15 cellular contexts compared by ENCODE assay signal in genomic region chr6:107066697-107067659, GRCh38. TPM values are rescaled to one million over a fixed set of nuclear protein-coding genes. Genes with fewer than 3 reads are reported as not detected.
DNase-seq lines count a peak whose midpoint lies in the region; ATAC-seq and TF ChIP-seq lines count a peak whose summit lies in the region.
"Had no signal": no experiment of that assay in that cellular context is flagged by ENCODE, and none has a peak within 500 bp of the region (broad histone marks: within the 10 kb centered on the region; RNA-seq: fewer than 3 reads in every experiment).

No MANE protein-coding gene starts in this region.

- no peak for TF ChIP-seq EP300 in stomach (IDR thresholded peaks at IDR 0.05)

- CTCF ChIA-PET in CD8-positive, alpha-beta T cell (lab: Charles Lee), result no interaction called here

- no peaks in the 10 kb centered on the region for H3K9me3 Mint-ChIP-seq in activated naive CD8-positive, alpha-beta T cell treated with anti-CD3 and anti-CD28 coated beads, Interleukin-2, amount 50 U/mL, for 24 hours
- H3K9me3 Mint-ChIP-seq in activated naive CD8-positive, alpha-beta T cell treated with anti-CD3 and anti-CD28 coated beads for 36 hours, result no peaks in the 10 kb centered on the region
- no peaks in the 10 kb centered on the region for H3K9me3 Mint-ChIP-seq in CD8-positive, alpha-beta T cell
- H3K9me3 Mint-ChIP-seq: activated naive CD4-positive, alpha-beta T cell treated with anti-CD3 and anti-CD28 coated beads, Interleukin-2, amount 10 ng/mL, durations not matched to agents 7 days and 5 days had no signal

- WGBS in body of pancreas, 2 donors, result 65 to 77% methylated on average over 6 to 9 of the region's 9 CpGs
- WGBS in stomach, 5 donors, result 41 to 65% (median 52%) methylated on average over 9 of the region's 9 CpGs

- TF ChIP-seq CTCF in body of pancreas (IDR thresholded peaks at IDR 0.05) (no peak), stomach (IDR thresholded peaks at IDR 0.05) (no peak)
- no peak for TF ChIP-seq CTCF in CD8-positive, alpha-beta T cell (IDR thresholded peaks at IDR 0.05)

- peaks cover 38% of the 10 kb centered on the region for H3K4me1 Mint-ChIP-seq in activated naive CD8-positive, alpha-beta T cell treated with anti-CD3 and anti-CD28 coated beads, Interleukin-2, amount 50 U/mL, for 24 hours
- peaks cover 25% of the 10 kb centered on the region for H3K4me1 Mint-ChIP-seq in activated naive CD8-positive, alpha-beta T cell treated with anti-CD3 and anti-CD28 coated beads for 36 hours
- H3K4me1 Mint-ChIP-seq in CD8-positive, alpha-beta T cell (ENCODE audit: low read depth), result peaks cover 10% of the 10 kb centered on the region

- intact Hi-C loops in body of pancreas (cut with DNase I) (no loop called here), stomach (cut with DNase I; ENCODE audit: low total_unique reads) (no loop called here), sciatic nerve (cut with DNase I) (no loop called here)
- intact Hi-C loops in CD8-positive, alpha-beta T cell (cut with DNase I, micrococcal nuclease), result no loop called here

- no peak overlapping the region for H3K27ac Mint-ChIP-seq in activated naive CD8-positive, alpha-beta T cell treated with anti-CD3 and anti-CD28 coated beads, Interleukin-2, amount 50 U/mL, for 24 hours
- no peak overlapping the region for H3K27ac Mint-ChIP-seq in activated naive CD8-positive, alpha-beta T cell treated with anti-CD3 and anti-CD28 coated beads for 36 hours
- no peak overlapping the region for H3K27ac Mint-ChIP-seq in CD8-positive, alpha-beta T cell
- H3K27ac Mint-ChIP-seq: activated naive CD4-positive, alpha-beta T cell treated with anti-CD3 and anti-CD28 coated beads, Interleukin-2, amount 10 ng/mL, durations not matched to agents 7 days and 5 days had no signal

- H3K9me3 ChIP-seq in body of pancreas (no peaks in the 10 kb centered on the region), stomach (no peaks in the 10 kb centered on the region)
- H3K9me3 ChIP-seq in CD8-positive, alpha-beta T cell (ENCODE audit: low read length), result no peaks in the 10 kb centered on the region
- H3K9me3 ChIP-seq: ovary had no signal

- peaks cover 2% of the 10 kb centered on the region for H3K27me3 Mint-ChIP-seq in activated naive CD8-positive, alpha-beta T cell treated with anti-CD3 and anti-CD28 coated beads, Interleukin-2, amount 50 U/mL, for 24 hours
- no peaks in the 10 kb centered on the region for H3K27me3 Mint-ChIP-seq in activated naive CD8-positive, alpha-beta T cell treated with anti-CD3 and anti-CD28 coated beads for 36 hours
- no peaks in the 10 kb centered on the region for H3K27me3 Mint-ChIP-seq in CD8-positive, alpha-beta T cell (ENCODE audit: low read depth)
- H3K27me3 Mint-ChIP-seq: activated naive CD4-positive, alpha-beta T cell treated with anti-CD3 and anti-CD28 coated beads, Interleukin-2, amount 10 ng/mL, durations not matched to agents 7 days and 5 days had no signal

- POLR2A ChIA-PET in CD8-positive, alpha-beta T cell (lab: Charles Lee), result no interaction called here

- ATAC-seq in activated naive CD8-positive, alpha-beta T cell treated with anti-CD3 and anti-CD28 coated beads, Interleukin-2, amount 50 U/mL, for 24 hours, result peak; percentile 73
- ATAC-seq in HG02884 (IDR thresholded peaks at IDR 0.05; ENCODE audit: unreplicated experiment) (peak; percentile 53), body of pancreas (peak; percentile 39), sciatic nerve (no peak)
- no peak for ATAC-seq in CD8-positive, alpha-beta T cell

- H3K4me3 Mint-ChIP-seq in activated naive CD8-positive, alpha-beta T cell treated with anti-CD3 and anti-CD28 coated beads, Interleukin-2, amount 50 U/mL, for 24 hours, result no peak overlapping the region
- no peak overlapping the region for H3K4me3 Mint-ChIP-seq in activated naive CD8-positive, alpha-beta T cell treated with anti-CD3 and anti-CD28 coated beads for 36 hours
- H3K4me3 Mint-ChIP-seq in CD8-positive, alpha-beta T cell, result no peak overlapping the region
- H3K4me3 Mint-ChIP-seq: activated naive CD4-positive, alpha-beta T cell treated with anti-CD3 and anti-CD28 coated beads, Interleukin-2, amount 10 ng/mL, durations not matched to agents 7 days and 5 days had no signal

- H3K36me3 ChIP-seq in body of pancreas (replicated peaks in 1 of 2; ENCODE audit: insufficient read depth in 1 of 2, low read depth in 2 of 2) (no peaks in the 10 kb centered on the region), stomach (peaks cover 0 to 30% (median 22%) of the 10 kb centered on the region in 4 donors)
- H3K36me3 ChIP-seq in CD8-positive, alpha-beta T cell (ENCODE audit: insufficient read depth, low read length), result no peaks in the 10 kb centered on the region
- H3K36me3 ChIP-seq: ovary had no signal

- H3K4me1 ChIP-seq in body of pancreas (peaks cover 15% of the 10 kb centered on the region), stomach (peaks cover 14 to 47% (median 14%) of the 10 kb centered on the region in 4 donors)
- H3K4me1 ChIP-seq in CD8-positive, alpha-beta T cell (ENCODE audit: insufficient read depth, low read length), result peaks cover 8% of the 10 kb centered on the region

- no peak overlapping the region for H3K4me3 ChIP-seq in body of pancreas
- H3K4me3 ChIP-seq in stomach, result no peak overlapping the region
- no peak overlapping the region for H3K4me3 ChIP-seq in CD8-positive, alpha-beta T cell (ENCODE audit: low read depth, low read length)
- H3K4me3 ChIP-seq: ovary had no signal

- TF ChIP-seq POLR2A in body of pancreas (IDR thresholded peaks at IDR 0.05) (no peak), stomach (IDR thresholded peaks at IDR 0.05) (no peak)

- peak; percentile 12 for DNase-seq in activated naive CD8-positive, alpha-beta T cell treated with anti-CD3 and anti-CD28 coated beads, Interleukin-2, amount 50 U/mL, for 24 hours
- DNase-seq in activated naive CD8-positive, alpha-beta T cell treated with anti-CD3 and anti-CD28 coated beads for 36 hours, result no peak
- DNase-seq in body of pancreas (no peak), stomach (no peak), sciatic nerve (ENCODE audit: low spot score) (no peak), anterior cingulate cortex (lab: John Stamatoyannopoulos, UW) (no peak)
- no peak for DNase-seq in CD8-positive, alpha-beta T cell
- DNase-seq: activated naive CD4-positive, alpha-beta T cell treated with anti-CD3 and anti-CD28 coated beads, Interleukin-2, amount 10 ng/mL, durations not matched to agents 7 days and 5 days; cortex of kidney; DMS 273 treated with DMSO at 0.1 percent for 48 hours; mammary epithelial cell; MV-4-11; NCI-H2171; ovary had no signal

- no peaks in the 10 kb centered on the region for H3K27me3 ChIP-seq in body of pancreas
- H3K27me3 ChIP-seq in stomach, result no peaks in the 10 kb centered on the region
- H3K27me3 ChIP-seq in CD8-positive, alpha-beta T cell (ENCODE audit: insufficient read depth, low read length), result no peaks in the 10 kb centered on the region
- H3K27me3 ChIP-seq: ovary had no signal

- peak overlapping the region in 3 of 4 donors; percentile 5 to 56 (median 30) for H3K27ac ChIP-seq in body of pancreas
- H3K27ac ChIP-seq in stomach, result peak overlapping the region; percentile 44 to 83 (median 62)
- H3K27ac ChIP-seq in CD8-positive, alpha-beta T cell (ENCODE audit: low read depth, low read length), result no peak overlapping the region
- H3K27ac ChIP-seq: ovary had no signal

- H3K36me3 Mint-ChIP-seq in activated naive CD8-positive, alpha-beta T cell treated with anti-CD3 and anti-CD28 coated beads, Interleukin-2, amount 50 U/mL, for 24 hours (ENCODE audit: low read depth), result peaks cover 14% of the 10 kb centered on the region
- peaks cover 11% of the 10 kb centered on the region for H3K36me3 Mint-ChIP-seq in activated naive CD8-positive, alpha-beta T cell treated with anti-CD3 and anti-CD28 coated beads for 36 hours
- H3K36me3 Mint-ChIP-seq in CD8-positive, alpha-beta T cell, result peaks cover 10% of the 10 kb centered on the region
- H3K36me3 Mint-ChIP-seq: activated naive CD4-positive, alpha-beta T cell treated with anti-CD3 and anti-CD28 coated beads, Interleukin-2, amount 10 ng/mL, durations not matched to agents 7 days and 5 days had no signal

RNA-seq across cellular contexts. Expression of gene MTRES1, which starts 39.0 kb away (rescaled TPM):
- 10 to 100 TPM; 17.8 to 18.5 TPM for total RNA-seq in activated naive CD8-positive, alpha-beta T cell treated with anti-CD3 and anti-CD28 coated beads for 36 hours
- total RNA-seq in body of pancreas, result 10 to 100 TPM in 1 of 2 donors, 1 to 10 TPM in 1; 8.6 to 15.5 TPM
- 10 to 100 TPM in 4 of 5 donors, 1 to 10 TPM in 1; 6.4 to 85.2 (median 22.0) TPM for total RNA-seq in stomach
- polyA plus RNA-seq in stomach, result 10 to 100 TPM; 18.2 to 33.7 (median 29.4) TPM
- total RNA-seq in CD8-positive, alpha-beta T cell, result 10 to 100 TPM; 12.1 to 16.6 TPM
- 16.0 TPM for total RNA-seq in sciatic nerve

RNA-seq across cellular contexts. Expression of gene BEND3, which starts 48.3 kb away (rescaled TPM):
- 1 to 10 TPM; 8.6 to 9.3 TPM for total RNA-seq in activated naive CD8-positive, alpha-beta T cell treated with anti-CD3 and anti-CD28 coated beads for 36 hours
- total RNA-seq in body of pancreas (1 to 10 TPM; 2.1 to 4.0 TPM), stomach (10 to 100 TPM in 1 of 5 donors, 1 to 10 TPM in 3, under 1 TPM in 1; 0.58 to 10.4 (median 8.0) TPM), sciatic nerve (2.4 TPM)
- 1 to 10 TPM in 1 of 3 donors, under 1 TPM in 2; 0.92 to 1.1 (median 0.95) TPM for polyA plus RNA-seq in stomach
- 1 to 10 TPM; 1.7 to 1.8 TPM for total RNA-seq in CD8-positive, alpha-beta T cell

Comparison
In these comparisons a context has a peak if more than half of its experiments do, and no peak if none do; other contexts are left out.
1. ATAC-seq: peak in activated naive CD8-positive, alpha-beta T cell treated with anti-CD3 and anti-CD28 coated beads, Interleukin-2, amount 50 U/mL, for 24 hours (single experiment), HG02884 (single experiment) and body of pancreas (single experiment); none in CD8-positive, alpha-beta T cell (single experiment) and sciatic nerve (single experiment).